In genomic region chr5:92775711-92776615, GRCh38 we compare ENCODE assay signal across 20 cellular contexts.
DNase-seq lines count a peak whose midpoint lies in the region; ATAC-seq and TF ChIP-seq lines count a peak whose summit lies in the region.
"Had no signal": no experiment of that assay in that cellular context is flagged by ENCODE, and none has a peak within 500 bp of the region (broad histone marks: within the 10 kb centered on the region; RNA-seq: fewer than 3 reads in every experiment).

No MANE protein-coding gene starts in this region.

- no peaks in the 10 kb centered on the region for H3K36me3 Mint-ChIP-seq in progenitor cell of endocrine pancreas (ENCODE audit: insufficient read depth)
- H3K36me3 Mint-ChIP-seq: activated naive CD4-positive, alpha-beta T cell treated with anti-CD3 and anti-CD28 coated beads, Interleukin-2, amount 50 U/mL, for 72 hours had no signal

- in situ Hi-C loops in GM23248 (cut with MboI) (no loop called here), Panc1 (cut with HindIII; ENCODE audit: low pct_unique_long_range_greater_than_20kb, low sequenced_read_pairs) (no loop called here)

- no peak overlapping the region for H3K9ac ChIP-seq in GM23248

- H3K9me2 ChIP-seq in GM23248 (ENCODE audit: insufficient read depth), result no peaks in the 10 kb centered on the region

- no peaks in the 10 kb centered on the region for H3K9me3 Mint-ChIP-seq in progenitor cell of endocrine pancreas (ENCODE audit: low read depth)
- no peaks in the 10 kb centered on the region for H3K9me3 Mint-ChIP-seq in stimulated activated naive CD8-positive, alpha-beta T cell treated with anti-CD3 and anti-CD28 coated beads, Interleukin-15, amount 100 ng/mL, for 72 hours

- 85 to 86% methylated on average over 5 of the region's 5 CpGs for WGBS in GM23248 (ENCODE audit: low coverage in 1 of 2, low lambda C conversion rate in 2 of 2, missing lambda C conversion rate in 2 of 2), 2 experiments

- DNase-seq in GM23248 (peak; percentile 50), Panc1 (ENCODE audit: low read depth, low spot score) (no peak), progenitor cell of endocrine pancreas (ENCODE audit: low spot score, unreplicated experiment) (no peak), medulla oblongata (ENCODE audit: extremely low spot score) (no peak), midbrain (lab: John Stamatoyannopoulos, UW) (no peak)
- DNase-seq in stimulated activated naive CD8-positive, alpha-beta T cell treated with anti-CD3 and anti-CD28 coated beads, Interleukin-15, amount 100 ng/mL, for 72 hours, result no peak
- DNase-seq: activated CD8-positive, alpha-beta T cell treated with anti-CD3 and anti-CD28 coated beads, Interleukin-2, amount 10 ng/mL, durations not matched to agents 7 days and 5 days; activated T-cell treated with anti-CD3 and anti-CD28 coated beads, Interleukin-2, amount 50 U/mL, for 72 hours; left colon; NCI-H1436 treated with DMSO at 0.1 percent for 48 hours; NCI-H226; SHP77; stimulated activated CD4-positive, alpha-beta T cell treated with anti-CD3 and anti-CD28 coated beads, Interleukin-4, amount 100 ng/mL, for 24 hours; T-helper 1 cell; WERI-Rb-1 had no signal

- POLR2A ChIA-PET in Panc1 (lab: Charles Lee), result no interaction called here

- TF ChIP-seq CTCF in Panc1 (IDR thresholded peaks at IDR 0.05) (no peak), progenitor cell of endocrine pancreas (IDR thresholded peaks at IDR 0.05; ENCODE audit: unreplicated experiment) (no peak)

- no peak overlapping the region for H3K4me2 ChIP-seq in GM23248 (ENCODE audit: unreplicated experiment)

- H3K27me3 ChIP-seq in GM23248 (replicated peaks; ENCODE audit: insufficient read depth) (no peaks in the 10 kb centered on the region), Panc1 (ENCODE audit: control insufficient read depth, insufficient read depth, low read length) (no peaks in the 10 kb centered on the region)
- H3K27me3 ChIP-seq: suprapubic skin had no signal

- H3K4me3 Mint-ChIP-seq in progenitor cell of endocrine pancreas (ENCODE audit: low read depth), result peak overlapping the region; percentile 11
- H3K4me3 Mint-ChIP-seq in stimulated activated naive CD8-positive, alpha-beta T cell treated with anti-CD3 and anti-CD28 coated beads, Interleukin-15, amount 100 ng/mL, for 72 hours, result no peak overlapping the region
- H3K4me3 Mint-ChIP-seq: activated CD8-positive, alpha-beta T cell treated with anti-CD3 and anti-CD28 coated beads, Interleukin-2, amount 10 ng/mL, durations not matched to agents 7 days and 5 days; activated T-cell treated with anti-CD3 and anti-CD28 coated beads, Interleukin-2, amount 50 U/mL, for 72 hours had no signal

- CTCF ChIA-PET in Panc1 (lab: Charles Lee), result no interaction called here

- no peaks in the 10 kb centered on the region for H3K27me3 Mint-ChIP-seq in progenitor cell of endocrine pancreas
- no peaks in the 10 kb centered on the region for H3K27me3 Mint-ChIP-seq in stimulated activated naive CD8-positive, alpha-beta T cell treated with anti-CD3 and anti-CD28 coated beads, Interleukin-15, amount 100 ng/mL, for 72 hours

- H4K20me1 ChIP-seq in GM23248 (ENCODE audit: insufficient read depth), result no peaks in the 10 kb centered on the region

- peak overlapping the region; percentile 67 for H3K27ac Mint-ChIP-seq in progenitor cell of endocrine pancreas
- H3K27ac Mint-ChIP-seq in stimulated activated naive CD8-positive, alpha-beta T cell treated with anti-CD3 and anti-CD28 coated beads, Interleukin-15, amount 100 ng/mL, for 72 hours, result no peak overlapping the region
- H3K27ac Mint-ChIP-seq: activated CD8-positive, alpha-beta T cell treated with anti-CD3 and anti-CD28 coated beads, Interleukin-2, amount 10 ng/mL, durations not matched to agents 7 days and 5 days; activated naive CD4-positive, alpha-beta T cell treated with anti-CD3 and anti-CD28 coated beads, Interleukin-2, amount 50 U/mL, for 72 hours; activated T-cell treated with anti-CD3 and anti-CD28 coated beads, Interleukin-2, amount 50 U/mL, for 72 hours had no signal

- BruUV-seq in Panc1 (replicated peaks; lab: Mats Ljungman, UMichigan), result no TSS peak

- no peaks in the 10 kb centered on the region for H3K9me3 ChIP-seq in GM23248 (ENCODE audit: low read depth)
- no peaks in the 10 kb centered on the region for H3K9me3 ChIP-seq in Panc1 (ENCODE audit: control insufficient read depth, insufficient read depth, low read depth, low read length)
- H3K9me3 ChIP-seq: HAP-1, suprapubic skin had no signal

- no peak overlapping the region for H3K4me3 ChIP-seq in GM23248
- no peak overlapping the region for H3K4me3 ChIP-seq in Panc1 (ENCODE audit: low read depth in 2 of 2, low read length in 2 of 2)
- H3K4me3 ChIP-seq: HAP-1, suprapubic skin had no signal

- H3K4me1 Mint-ChIP-seq in progenitor cell of endocrine pancreas (ENCODE audit: low read depth), result peaks cover 33% of the 10 kb centered on the region
- no peaks in the 10 kb centered on the region for H3K4me1 Mint-ChIP-seq in stimulated activated naive CD8-positive, alpha-beta T cell treated with anti-CD3 and anti-CD28 coated beads, Interleukin-15, amount 100 ng/mL, for 72 hours

- H3K36me3 ChIP-seq in GM23248 (ENCODE audit: low read depth), result no peaks in the 10 kb centered on the region
- H3K36me3 ChIP-seq in Panc1 (ENCODE audit: control insufficient read depth, insufficient read depth, low read length), result no peaks in the 10 kb centered on the region
- H3K36me3 ChIP-seq: HAP-1, suprapubic skin, WERI-Rb-1 had no signal

- intact Hi-C loops in Panc1 (cut with micrococcal nuclease; ENCODE audit: unreplicated experiment), result no loop called here

- H3K27ac ChIP-seq in GM23248, result no peak overlapping the region
- peak overlapping the region; percentile 1 for H3K27ac ChIP-seq in Panc1 (ENCODE audit: low read length)
- H3K27ac ChIP-seq: suprapubic skin, WERI-Rb-1 had no signal

- no peaks in the 10 kb centered on the region for H3K79me2 ChIP-seq in GM23248 (ENCODE audit: insufficient read depth)

- no peaks in the 10 kb centered on the region for H3K4me1 ChIP-seq in GM23248 (ENCODE audit: insufficient read depth)
- no peaks in the 10 kb centered on the region for H3K4me1 ChIP-seq in Panc1 (ENCODE audit: control insufficient read depth, insufficient read depth, low read length)
- H3K4me1 ChIP-seq: suprapubic skin had no signal

- ATAC-seq in Panc1 (no peak), esophagus mucosa (peak; percentile 90), HG03045 (IDR thresholded peaks at IDR 0.05; ENCODE audit: unreplicated experiment) (no peak)
- ATAC-seq in stimulated activated naive CD8-positive, alpha-beta T cell treated with anti-CD3 and anti-CD28 coated beads, Interleukin-15, amount 100 ng/mL, for 72 hours, result no peak
- ATAC-seq: activated CD8-positive, alpha-beta T cell treated with anti-CD3 and anti-CD28 coated beads, Interleukin-2, amount 10 ng/mL, durations not matched to agents 7 days and 5 days; activated naive CD4-positive, alpha-beta T cell treated with anti-CD3 and anti-CD28 coated beads, Interleukin-2, amount 50 U/mL, for 72 hours; activated T-cell treated with anti-CD3 and anti-CD28 coated beads, Interleukin-2, amount 50 U/mL, for 72 hours; left colon had no signal

- H2AFZ ChIP-seq in GM23248, result no peak overlapping the region

- H3F3A ChIP-seq in GM23248 (ENCODE audit: insufficient read depth), result no peaks in the 10 kb centered on the region
